ENCODE assay signal across 8 cellular contexts in genomic region chr1:155175281-155175926, GRCh38. TPM values are rescaled to one million over a fixed set of nuclear protein-coding genes. Genes with fewer than 3 reads are reported as not detected.
DNase-seq lines count a peak whose midpoint lies in the region; ATAC-seq and TF ChIP-seq lines count a peak whose summit lies in the region.

No MANE protein-coding gene starts in this region.

- no peak for ATAC-seq in activated CD8-positive, alpha-beta T cell treated with anti-CD3 and anti-CD28 coated beads, Interleukin-2, amount 10 ng/mL, durations not matched to agents 7 days and 5 days

- peaks cover 41% of the 10 kb centered on the region for H3K36me3 Mint-ChIP-seq in activated CD8-positive, alpha-beta T cell treated with anti-CD3 and anti-CD28 coated beads, Interleukin-2, amount 10 ng/mL, durations not matched to agents 7 days and 5 days (ENCODE audit: low read depth)
- peaks cover 5% of the 10 kb centered on the region for H3K36me3 Mint-ChIP-seq in type B pancreatic cell

- H3K9me3 ChIP-seq in iPS-20b (ENCODE audit: insufficient read depth, low read depth, low read length) (no peaks in the 10 kb centered on the region), prostate gland (no peaks in the 10 kb centered on the region)

- H3K27ac ChIP-seq in iPS-20b (ENCODE audit: low read length) (no peak overlapping the region), prostate gland (no peak overlapping the region)

- intact Hi-C loops in prostate gland (cut with DNase I), result no loop called here

- H3K4me1 Mint-ChIP-seq in activated CD8-positive, alpha-beta T cell treated with anti-CD3 and anti-CD28 coated beads, Interleukin-2, amount 10 ng/mL, durations not matched to agents 7 days and 5 days (ENCODE audit: low read depth), result peaks cover 51% of the 10 kb centered on the region
- H3K4me1 Mint-ChIP-seq in type B pancreatic cell (ENCODE audit: unreplicated experiment), result peaks cover 23% of the 10 kb centered on the region

- H3K4me3 ChIP-seq in iPS-20b (ENCODE audit: low read length), result peak overlapping the region; percentile 87
- no peak overlapping the region for H3K4me3 ChIP-seq in prostate gland

- TF ChIP-seq CTCF in type B pancreatic cell (conservative IDR thresholded peaks at IDR 0.05) (no peak), prostate gland (IDR thresholded peaks at IDR 0.05) (no peak)

- no peaks in the 10 kb centered on the region for H3K9me3 Mint-ChIP-seq in activated CD8-positive, alpha-beta T cell treated with anti-CD3 and anti-CD28 coated beads, Interleukin-2, amount 10 ng/mL, durations not matched to agents 7 days and 5 days (ENCODE audit: insufficient read depth)
- H3K9me3 Mint-ChIP-seq in type B pancreatic cell, result no peaks in the 10 kb centered on the region

- H3K4me3 Mint-ChIP-seq in activated CD8-positive, alpha-beta T cell treated with anti-CD3 and anti-CD28 coated beads, Interleukin-2, amount 10 ng/mL, durations not matched to agents 7 days and 5 days, result peak overlapping the region; percentile 96
- H3K4me3 Mint-ChIP-seq in type B pancreatic cell, result peak overlapping the region; percentile 100

- peak overlapping the region; percentile 96; the same call in 1 of the 2 replicates for H3K9ac ChIP-seq in iPS-20b (ENCODE audit: low read depth, low read length)

- CTCF ChIA-PET in activated CD8-positive, alpha-beta T cell treated with anti-CD3 and anti-CD28 coated beads, Interleukin-2, amount 10 ng/mL, durations not matched to agents 7 days and 5 days (lab: Charles Lee), result interaction anchor here (0.6 to 9.9 kb wide), 17 partner anchors 9 to 148 kb away, joined by 3 to 161 read pairs (median 5); partner anchors contain the start of genes ADAM15, MTX1, SLC50A1 and THBS3

- WGBS in prostate gland, result 85% methylated on average over 12 of the region's 12 CpGs

- DNase-seq in activated effector memory CD4-positive, alpha-beta T cell treated with anti-CD3 and anti-CD28 coated beads, Interleukin-2, amount 50 U/mL, for 16 hours, result peak; percentile 61
- DNase-seq in activated effector memory CD4-positive, alpha-beta T cell treated with Interleukin-2 at 50 U/mL for 16 hours, result no peak
- DNase-seq in activated CD8-positive, alpha-beta T cell treated with anti-CD3 and anti-CD28 coated beads, Interleukin-2, amount 10 ng/mL, durations not matched to agents 7 days and 5 days, result no peak
- DNase-seq in type B pancreatic cell (ENCODE audit: extremely low spot score, unreplicated experiment) (no peak), prostate gland (ENCODE audit: low spot score) (no peak), NCI-H1417 treated with DMSO at 0.1 percent for 48 hours (lab: John Stamatoyannopoulos, UW) (no peak), middle frontal gyrus (ENCODE audit: extremely low spot score, low spot score) (no peak)

- H3K4me1 ChIP-seq in iPS-20b (ENCODE audit: insufficient read depth, low read length) (peaks cover 7% of the 10 kb centered on the region; the same call in 1 of the 2 replicates), prostate gland (replicated peaks) (no peaks in the 10 kb centered on the region)

- H3K36me3 ChIP-seq in iPS-20b (ENCODE audit: insufficient read depth, low read depth, low read length) (peaks cover 34% of the 10 kb centered on the region), prostate gland (no peaks in the 10 kb centered on the region)

- H3K27me3 ChIP-seq in iPS-20b (ENCODE audit: insufficient read depth, low read length) (no peaks in the 10 kb centered on the region), prostate gland (replicated peaks; ENCODE audit: insufficient read depth) (peaks cover 2% of the 10 kb centered on the region)

- TF ChIP-seq POLR2A in prostate gland (IDR thresholded peaks at IDR 0.05), result no peak

- H3K27ac Mint-ChIP-seq in activated CD8-positive, alpha-beta T cell treated with anti-CD3 and anti-CD28 coated beads, Interleukin-2, amount 10 ng/mL, durations not matched to agents 7 days and 5 days, result peak overlapping the region; percentile 98
- H3K27ac Mint-ChIP-seq in type B pancreatic cell, result no peak overlapping the region

- POLR2A ChIA-PET in activated CD8-positive, alpha-beta T cell treated with anti-CD3 and anti-CD28 coated beads, Interleukin-2, amount 10 ng/mL, durations not matched to agents 7 days and 5 days (lab: Charles Lee), result interaction anchor here (0.6 to 7.0 kb wide), 4 partner anchors 18 to 90 kb away, joined by 3 to 68 read pairs (median 4); no protein-coding TSS in a partner anchor

- no peaks in the 10 kb centered on the region for H3K27me3 Mint-ChIP-seq in activated CD8-positive, alpha-beta T cell treated with anti-CD3 and anti-CD28 coated beads, Interleukin-2, amount 10 ng/mL, durations not matched to agents 7 days and 5 days (ENCODE audit: low read depth)
- peaks cover 3% of the 10 kb centered on the region for H3K27me3 Mint-ChIP-seq in type B pancreatic cell

RNA-seq across cellular contexts. Expression of gene TRIM46, which starts 1.8 kb away (rescaled TPM):
- total RNA-seq in activated CD8-positive, alpha-beta T cell treated with anti-CD3 and anti-CD28 coated beads, Interleukin-2, amount 10 ng/mL, durations not matched to agents 7 days and 5 days, result 10 to 100 TPM; 14.6 TPM
- total RNA-seq in type B pancreatic cell (ENCODE audit: low replicate concordance), result 2.0 and 8.1 TPM in 2 replicates
- total RNA-seq in prostate gland, result 1 to 10 TPM in 1 of 2 donors, under 1 TPM in 1; 0.14 to 1.6 TPM

RNA-seq across cellular contexts. Expression of gene KRTCAP2, which starts 2.3 kb away (rescaled TPM):
- total RNA-seq in activated CD8-positive, alpha-beta T cell treated with anti-CD3 and anti-CD28 coated beads, Interleukin-2, amount 10 ng/mL, durations not matched to agents 7 days and 5 days, result 100 to 1,000 TPM; 170 to 190 TPM
- total RNA-seq in type B pancreatic cell (ENCODE audit: low replicate concordance) (173 and 179 TPM in 2 replicates), prostate gland (100 to 1,000 TPM; 111 to 236 TPM)

RNA-seq across cellular contexts. Expression of gene THBS3, which starts 32.3 kb away (rescaled TPM):
- total RNA-seq in activated CD8-positive, alpha-beta T cell treated with anti-CD3 and anti-CD28 coated beads, Interleukin-2, amount 10 ng/mL, durations not matched to agents 7 days and 5 days, result 10 to 100 TPM; 13.4 to 15.0 TPM
- total RNA-seq in type B pancreatic cell (ENCODE audit: low replicate concordance) (23.2 and 28.0 TPM in 2 replicates), prostate gland (10 to 100 TPM; 13.1 to 38.5 TPM)

RNA-seq across cellular contexts. Expression of gene MTX1, which starts 33.1 kb away (rescaled TPM):
- 10 to 100 TPM; 43.0 to 46.3 TPM for total RNA-seq in activated CD8-positive, alpha-beta T cell treated with anti-CD3 and anti-CD28 coated beads, Interleukin-2, amount 10 ng/mL, durations not matched to agents 7 days and 5 days
- total RNA-seq in type B pancreatic cell (ENCODE audit: low replicate concordance) (34.0 and 44.2 TPM in 2 replicates), prostate gland (10 to 100 TPM; 49.6 to 57.1 TPM)

RNA-seq across cellular contexts. Expression of gene DPM3, which starts 35.1 kb away (rescaled TPM):
- 10 to 100 TPM; 53.2 to 57.7 TPM for total RNA-seq in activated CD8-positive, alpha-beta T cell treated with anti-CD3 and anti-CD28 coated beads, Interleukin-2, amount 10 ng/mL, durations not matched to agents 7 days and 5 days
- total RNA-seq in type B pancreatic cell (ENCODE audit: low replicate concordance), result 73.9 and 75.3 TPM in 2 replicates
- 10 to 100 TPM; 93.6 to 97.0 TPM for total RNA-seq in prostate gland
